Comparison of ENCODE assay signal across 10 cellular contexts in genomic region chr18:77072566-77072965, GRCh38.
DNase-seq lines count a peak whose midpoint lies in the region; ATAC-seq, FAIRE-seq and TF ChIP-seq lines count a peak whose summit lies in the region.
"Had no signal": no experiment of that assay in that cellular context is flagged by ENCODE, and none has a peak within 500 bp of the region (broad histone marks: within the 10 kb centered on the region; RNA-seq: fewer than 3 reads in every experiment).

No MANE protein-coding gene starts in this region.

- no peak overlapping the region for H3K4me3 ChIP-seq in SK-N-SH (ENCODE audit: low read depth in 2 of 2, low read length in 1 of 2)
- no peak overlapping the region for H3K4me3 ChIP-seq in lower lobe of right lung
- H3K4me3 ChIP-seq in stomach, result no peak overlapping the region
- no peak overlapping the region for H3K4me3 ChIP-seq in small intestine (ENCODE audit: low read depth in 1 of 2, low read length in 2 of 2)

- no peaks in the 10 kb centered on the region for H3K36me3 ChIP-seq in SK-N-SH (replicated peaks in 1 of 2; ENCODE audit: control insufficient read depth in 1 of 2, insufficient read depth in 2 of 2, low read length in 1 of 2)
- H3K36me3 ChIP-seq in lower lobe of right lung, result no peaks in the 10 kb centered on the region
- H3K36me3 ChIP-seq in stomach, result peaks cover 0 to 11% (median 2%) of the 10 kb centered on the region in 4 donors
- no peaks in the 10 kb centered on the region for H3K36me3 ChIP-seq in small intestine (ENCODE audit: control insufficient read depth in 2 of 2, insufficient read depth in 2 of 2, low read length in 2 of 2)

- TF ChIP-seq EP300 in SK-N-SH (IDR thresholded peaks at IDR 0.05; ENCODE audit: borderline replicate concordance in 1 of 2, low read depth in 1 of 2, low read length in 1 of 2), result no peak
- TF ChIP-seq EP300 in stomach (IDR thresholded peaks at IDR 0.05), result no peak

- H3K9me3 ChIP-seq in SK-N-SH (no peaks in the 10 kb centered on the region), lower lobe of right lung (no peaks in the 10 kb centered on the region), stomach (no peaks in the 10 kb centered on the region), small intestine (ENCODE audit: control insufficient read depth, low read depth) (no peaks in the 10 kb centered on the region)

- H3K36me3 Mint-ChIP-seq in activated CD4-positive, alpha-beta memory T cell treated with anti-CD3 and anti-CD28 coated beads, Interleukin-2, amount 10 ng/mL, durations not matched to agents 7 days and 5 days (ENCODE audit: low read depth), result peaks cover 73% of the 10 kb centered on the region

- no peak for DNase-seq in SK-N-SH
- no peak for DNase-seq in activated CD4-positive, alpha-beta memory T cell treated with anti-CD3 and anti-CD28 coated beads, Interleukin-2, amount 10 ng/mL, durations not matched to agents 7 days and 5 days
- DNase-seq in lower lobe of right lung, result no peak
- DNase-seq in stomach, result no peak
- DNase-seq in NCI-H1694 (lab: John Stamatoyannopoulos, UW), result no peak
- no peak for DNase-seq in GDM1 (lab: John Stamatoyannopoulos, UW)
- no peak for DNase-seq in small intestine
- DNase-seq: endodermal cell had no signal

- FAIRE-seq in small intestine (lab: Jason Lieb, UNC), result no peak

- TF ChIP-seq POLR2A in stomach (IDR thresholded peaks at IDR 0.05), result no peak

- intact Hi-C loops in lower lobe of right lung (cut with DNase I) (no loop called here), stomach (cut with DNase I; ENCODE audit: low total_unique reads) (no loop called here)

- no peaks in the 10 kb centered on the region for H3K79me2 ChIP-seq in SK-N-SH (ENCODE audit: insufficient read depth)

- H3F3A ChIP-seq in SK-N-SH (replicated peaks; ENCODE audit: insufficient read depth), result peaks cover 21% of the 10 kb centered on the region

- H3K9ac ChIP-seq in SK-N-SH, result 0 out of 2 replicates have a peak overlapping the region, but pooled peaks have one; percentile 36

- H2AFZ ChIP-seq in SK-N-SH (ENCODE audit: low read depth), result no peak overlapping the region

- H3K9me2 ChIP-seq in SK-N-SH, result no peaks in the 10 kb centered on the region

- no peak overlapping the region for H3K4me3 Mint-ChIP-seq in activated CD4-positive, alpha-beta memory T cell treated with anti-CD3 and anti-CD28 coated beads, Interleukin-2, amount 10 ng/mL, durations not matched to agents 7 days and 5 days
- H3K4me3 Mint-ChIP-seq: endodermal cell had no signal

- peak overlapping the region; percentile 6 to 66; a peak in 3 of 4 replicates for H3K27ac ChIP-seq in SK-N-SH (ENCODE audit: low read depth in 2 of 2, low read length in 1 of 2)
- H3K27ac ChIP-seq in lower lobe of right lung, result peak overlapping the region; percentile 40
- H3K27ac ChIP-seq in stomach, result peak overlapping the region in 4 of 5 donors; percentile 5 to 83 (median 56)
- peak overlapping the region in 1 of 2 donors; percentile 32 for H3K27ac ChIP-seq in small intestine (ENCODE audit: low read depth in 1 of 2, low read length in 1 of 2)
- H3K27ac ChIP-seq: 22Rv1 had no signal

- ATAC-seq in SK-N-SH treated with all-trans-retinoic acid at 6 μM for 48 hours (no peak), lower lobe of right lung (no peak)

- no peaks in the 10 kb centered on the region for H4K20me1 ChIP-seq in SK-N-SH (ENCODE audit: insufficient read depth)

- no peaks in the 10 kb centered on the region for H3K9me3 Mint-ChIP-seq in activated CD4-positive, alpha-beta memory T cell treated with anti-CD3 and anti-CD28 coated beads, Interleukin-2, amount 10 ng/mL, durations not matched to agents 7 days and 5 days
- H3K9me3 Mint-ChIP-seq: endodermal cell had no signal

- H3K4me1 Mint-ChIP-seq in activated CD4-positive, alpha-beta memory T cell treated with anti-CD3 and anti-CD28 coated beads, Interleukin-2, amount 10 ng/mL, durations not matched to agents 7 days and 5 days, result peaks cover 88% of the 10 kb centered on the region

- 90% methylated on average over 3 of the region's 7 CpGs for WGBS in SK-N-SH (ENCODE audit: low lambda C conversion rate)
- 83 to 97% (median 95%) methylated on average over 7 of the region's 7 CpGs for WGBS in stomach, 5 donors
- WGBS in small intestine, 3 donors, result 94 to 98% (median 94%) methylated on average over 7 of the region's 7 CpGs

- peak overlapping the region; percentile 99 for H3K27ac Mint-ChIP-seq in activated CD4-positive, alpha-beta memory T cell treated with anti-CD3 and anti-CD28 coated beads, Interleukin-2, amount 10 ng/mL, durations not matched to agents 7 days and 5 days
- H3K27ac Mint-ChIP-seq: endodermal cell had no signal

- TF ChIP-seq RAD21 in SK-N-SH (IDR thresholded peaks at IDR 0.05; ENCODE audit: low read length), result no peak

- H3K4me2 ChIP-seq in SK-N-SH, result peak overlapping the region; percentile 47

- no peaks in the 10 kb centered on the region for H3K27me3 Mint-ChIP-seq in activated CD4-positive, alpha-beta memory T cell treated with anti-CD3 and anti-CD28 coated beads, Interleukin-2, amount 10 ng/mL, durations not matched to agents 7 days and 5 days

- H3K4me1 ChIP-seq in SK-N-SH (ENCODE audit: control insufficient read depth in 1 of 2, insufficient read depth in 2 of 2, low read depth in 1 of 2, low read length in 1 of 2), result peaks cover 3 to 24% of the 10 kb centered on the region in 2 experiments
- peaks cover 79% of the 10 kb centered on the region for H3K4me1 ChIP-seq in lower lobe of right lung
- H3K4me1 ChIP-seq in stomach, result peaks cover 37 to 86% (median 67%) of the 10 kb centered on the region in 4 donors
- peaks cover 2 to 16% of the 10 kb centered on the region in 2 donors for H3K4me1 ChIP-seq in small intestine (ENCODE audit: control insufficient read depth in 2 of 2, insufficient read depth in 1 of 2, low read depth in 1 of 2, low read length in 1 of 2)

- no peaks in the 10 kb centered on the region for H3K27me3 ChIP-seq in SK-N-SH (ENCODE audit: insufficient read depth)
- H3K27me3 ChIP-seq in lower lobe of right lung (ENCODE audit: low read depth), result no peaks in the 10 kb centered on the region
- no peaks in the 10 kb centered on the region for H3K27me3 ChIP-seq in stomach
- H3K27me3 ChIP-seq in small intestine (ENCODE audit: control insufficient read depth in 2 of 2, insufficient read depth in 2 of 2, low read length in 2 of 2), result no peaks in the 10 kb centered on the region

- TF ChIP-seq CTCF in SK-N-SH (IDR thresholded peaks at IDR 0.05) (no peak), lower lobe of right lung (IDR thresholded peaks at IDR 0.05) (no peak), stomach (IDR thresholded peaks at IDR 0.05) (no peak)

- POLR2A ChIA-PET in SK-N-SH (lab: Yijun Ruan, JAX), result no interaction called here
- POLR2A ChIA-PET in activated CD4-positive, alpha-beta memory T cell treated with anti-CD3 and anti-CD28 coated beads, Interleukin-2, amount 10 ng/mL, durations not matched to agents 7 days and 5 days (lab: Charles Lee), result interaction anchor here (1.1 to 15.2 kb wide), 8 partner anchors 9 to 68 kb away, joined by 3 to 437 read pairs (median 11); partner anchors contain the start of gene MBP

- CTCF ChIA-PET in SK-N-SH (lab: Yijun Ruan, JAX), result no interaction called here
- CTCF ChIA-PET in activated CD4-positive, alpha-beta memory T cell treated with anti-CD3 and anti-CD28 coated beads, Interleukin-2, amount 10 ng/mL, durations not matched to agents 7 days and 5 days (lab: Charles Lee), result interaction anchor here (0.7 to 7.0 kb wide), 8 partner anchors 10 to 391 kb away, joined by 3 to 30 read pairs (median 5); no protein-coding TSS in a partner anchor

TF ChIP-seq in SK-N-SH, 30 proteins besides CTCF, POLR2A, EP300 and RAD21 (continues in another document):
- TF ChIP-seq MXI1 (IDR thresholded peaks at IDR 0.05; ENCODE audit: low read depth, low read length), result no peak
- no peak for TF ChIP-seq GABPA (IDR thresholded peaks at IDR 0.05; ENCODE audit: low read depth)
- no peak for TF ChIP-seq RXRA (IDR thresholded peaks at IDR 0.05; ENCODE audit: borderline replicate concordance, low read depth)
- TF ChIP-seq YY1 (IDR thresholded peaks at IDR 0.05; ENCODE audit: low read depth), result no peak
- TF ChIP-seq RCOR1 (IDR thresholded peaks at IDR 0.05; ENCODE audit: low read length), result no peak

TF ChIP-seq in SK-N-SH treated with all-trans-retinoic acid at 6 μM for 48 hours, 23 proteins besides CTCF, POLR2A, EP300 and RAD21 (continues in another document):
- TF ChIP-seq ESRRG (CRISPR knock-in tag; IDR thresholded peaks at IDR 0.05) (no peak), CSDC2 (CRISPR knock-in tag; IDR thresholded peaks at IDR 0.05) (no peak), ARNTL (CRISPR knock-in tag; IDR thresholded peaks at IDR 0.05; ENCODE audit: borderline replicate concordance, low read depth) (no peak), SNAI2 (CRISPR knock-in tag; IDR thresholded peaks at IDR 0.05) (no peak), ZFP30 (CRISPR knock-in tag; IDR thresholded peaks at IDR 0.05) (no peak), PATZ1 (CRISPR knock-in tag; IDR thresholded peaks at IDR 0.05; ENCODE audit: borderline replicate concordance) (no peak), ZNF565 (CRISPR knock-in tag; conservative IDR thresholded peaks at IDR 0.05; ENCODE audit: low read depth) (no peak), ZNF8 (CRISPR knock-in tag; IDR thresholded peaks at IDR 0.05) (no peak), ZNF70 (CRISPR knock-in tag; IDR thresholded peaks at IDR 0.05) (no peak), RARB (CRISPR knock-in tag; IDR thresholded peaks at IDR 0.05) (no peak), TOX (CRISPR knock-in tag; IDR thresholded peaks at IDR 0.05; ENCODE audit: borderline replicate concordance) (no peak), ZFP3 (CRISPR knock-in tag; IDR thresholded peaks at IDR 0.05) (no peak)
